ENCODE assay signal across 17 cellular contexts in genomic region chr22:39431216-39431801, GRCh38. TPM values are rescaled to one million over a fixed set of nuclear protein-coding genes. Genes with fewer than 3 reads are reported as not detected.
DNase-seq lines count a peak whose midpoint lies in the region; ATAC-seq and TF ChIP-seq lines count a peak whose summit lies in the region.
"Had no signal": no experiment of that assay in that cellular context is flagged by ENCODE, and none has a peak within 500 bp of the region (broad histone marks: within the 10 kb centered on the region; RNA-seq: fewer than 3 reads in every experiment).

No MANE protein-coding gene starts in this region.

- intact Hi-C loops in heart right ventricle (cut with DNase I): loop anchor here in 2 of 10 donors (2.0 to 10.0 kb wide), 2 partner anchors 33 to 63 kb away; partner anchors contain the start of gene TAB1 (in 1 of the 2)
- intact Hi-C loops in Right ventricle myocardium superior (cut with DNase I): no loop called here
- intact Hi-C loops in gastrocnemius medialis (cut with DNase I; ENCODE audit: low total_unique reads): loop anchor here (5.0 kb wide), 2 partner anchors 34 to 71 kb away; partner anchors contain the start of genes MIEF1 and TAB1

- ATAC-seq in heart right ventricle (peak in 4 of 8 donors; percentile 1 to 15 (median 9)), Right ventricle myocardium superior (ENCODE audit: poor library complexity) (no peak), gastrocnemius medialis (peak; percentile 14 to 20)
- ATAC-seq: stimulated activated naive B cell treated with anti-CD40 and anti-IgM and Interleukin-4, amounts not matched to agents 10 μg/mL and 1 μg/mL and 100 μg/mL, for 72 hours had no signal

- H3K27ac ChIP-seq in heart right ventricle: peak overlapping the region; percentile 88 to 96 (median 93)
- H3K27ac ChIP-seq in right atrium auricular region: peak overlapping the region; percentile 85 to 95
- H3K27ac ChIP-seq in gastrocnemius medialis: peak overlapping the region; percentile 89 to 93 (median 91)

- H3K9me3 ChIP-seq in heart right ventricle: no peaks in the 10 kb centered on the region
- no peaks in the 10 kb centered on the region for H3K9me3 ChIP-seq in right atrium auricular region
- H3K9me3 ChIP-seq in gastrocnemius medialis: no peaks in the 10 kb centered on the region

- H3K4me3 ChIP-seq in heart right ventricle (no peak overlapping the region), right atrium auricular region (no peak overlapping the region), gastrocnemius medialis (no peak overlapping the region)

- in situ Hi-C loops in gastrocnemius medialis (cut with MboI; ENCODE audit: low sequenced_read_pairs in 4 of 4): no loop called here

- 66 to 68% methylated on average over 11 of the region's 11 CpGs for WGBS in heart right ventricle, 2 donors

- peaks cover 13 to 44% (median 31%) of the 10 kb centered on the region in 9 donors for H3K4me1 ChIP-seq in heart right ventricle
- peaks cover 0 to 42% of the 10 kb centered on the region in 2 donors for H3K4me1 ChIP-seq in right atrium auricular region
- peaks cover 31 to 41% of the 10 kb centered on the region in 2 donors for H3K4me1 ChIP-seq in gastrocnemius medialis

- DNase-seq in heart right ventricle (no peak), Right ventricle myocardium superior (no peak), right atrium auricular region (ENCODE audit: low spot score) (no peak), gastrocnemius medialis (no peak), NCI-H524 treated with DMSO at 0.1 percent for 48 hours (lab: John Stamatoyannopoulos, UW) (no peak), superior temporal gyrus (ENCODE audit: extremely low spot score) (no peak), HK-2 (ENCODE audit: unreplicated experiment) (no peak), KG1 (lab: John Stamatoyannopoulos, UW) (no peak)
- DNase-seq: ACHN; activated CD8-positive, alpha-beta memory T cell treated with anti-CD3 and anti-CD28 coated beads for 24 hours; activated gamma-delta T cell treated with Interleukin-2 at 50 U/mL for 16 hours; COR-L47; erythroblast; GDM1; NCI-H526; stimulated activated CD4-positive, alpha-beta T cell treated with anti-CD3 and anti-CD28 coated beads, Interleukin-4, amount 100 ng/mL, for 24 hours; stimulated activated naive B cell treated with anti-CD40 and anti-IgM and Interleukin-4, amounts not matched to agents 10 μg/mL and 1 μg/mL and 100 μg/mL, for 72 hours had no signal

- TF ChIP-seq CTCF in heart right ventricle (IDR thresholded peaks at IDR 0.05) (no peak), right atrium auricular region (IDR thresholded peaks at IDR 0.05) (no peak), gastrocnemius medialis (IDR thresholded peaks at IDR 0.05 in 4 of 5, conservative IDR thresholded peaks at IDR 0.05 in 1 of 5) (no peak)

- no peak for TF ChIP-seq POLR2A in gastrocnemius medialis (IDR thresholded peaks at IDR 0.05)

- H3K27me3 ChIP-seq in heart right ventricle (no peaks in the 10 kb centered on the region), right atrium auricular region (no peaks in the 10 kb centered on the region), gastrocnemius medialis (no peaks in the 10 kb centered on the region)

- H3K36me3 ChIP-seq in heart right ventricle: peaks cover 4 to 75% (median 30%) of the 10 kb centered on the region in 9 donors
- H3K36me3 ChIP-seq in right atrium auricular region: peaks cover 39% of the 10 kb centered on the region
- H3K36me3 ChIP-seq in gastrocnemius medialis: peaks cover 0 to 50% of the 10 kb centered on the region in 2 donors

RNA-seq across cellular contexts. Expression of gene MGAT3, which starts 25.5 kb away (rescaled TPM):
- total RNA-seq in heart right ventricle (10 to 100 TPM in 1 of 10 donors, 1 to 10 TPM in 9; 1.8 to 14.0 (median 4.3) TPM), Right ventricle myocardium superior (3.9 TPM), right atrium auricular region (10 to 100 TPM in 1 of 2 donors, 1 to 10 TPM in 1; 2.9 to 11.3 TPM), gastrocnemius medialis (1 to 10 TPM in 1 of 4 donors, under 1 TPM in 3; 0.55 to 1.0 (median 0.59) TPM)
- polyA plus RNA-seq in heart right ventricle: 1 to 10 TPM; 1.8 to 2.9 TPM

RNA-seq across cellular contexts. Expression of gene TAB1, which starts 31.7 kb away (rescaled TPM):
- total RNA-seq in heart right ventricle (10 to 100 TPM; 15.8 to 21.0 (median 18.0) TPM), Right ventricle myocardium superior (17.3 TPM), right atrium auricular region (10 to 100 TPM; 13.0 to 13.7 TPM), gastrocnemius medialis (10 to 100 TPM; 13.3 to 16.3 (median 14.8) TPM)
- 10 to 100 TPM; 13.6 to 17.5 TPM for polyA plus RNA-seq in heart right ventricle
